ENCODE assay signal across 20 cellular contexts in genomic region chr14:95302667-95303066, GRCh38. TPM values are rescaled to one million over a fixed set of nuclear protein-coding genes. Genes with fewer than 3 reads are reported as not detected.
DNase-seq lines count a peak whose midpoint lies in the region; ATAC-seq and TF ChIP-seq lines count a peak whose summit lies in the region.
"Had no signal": no experiment of that assay in that cellular context is flagged by ENCODE, and none has a peak within 500 bp of the region (broad histone marks: within the 10 kb centered on the region; RNA-seq: fewer than 3 reads in every experiment).

No MANE protein-coding gene starts in this region.

- no peaks in the 10 kb centered on the region for H3K27me3 ChIP-seq in right lobe of liver
- H3K27me3 ChIP-seq: MG63 had no signal

- peak; percentile 37 to 53 (median 48) for ATAC-seq in right lobe of liver
- no peak for ATAC-seq in GM21390 (IDR thresholded peaks at IDR 0.05; ENCODE audit: unreplicated experiment)
- ATAC-seq: HCT116, PC-3 had no signal

- intact Hi-C loops in right lobe of liver (cut with DNase I): loop anchor here in 1 of 2 donors (10.0 kb wide), 1 partner anchor 78 kb away; no protein-coding TSS in a partner anchor

- TF ChIP-seq CTCF in right lobe of liver (IDR thresholded peaks at IDR 0.05): no peak

- peak; percentile 14 for TF ChIP-seq POLR2A in right lobe of liver (IDR thresholded peaks at IDR 0.05)

- H3K4me1 ChIP-seq in right lobe of liver: peaks cover 0 to 66% (median 26%) of the 10 kb centered on the region in 4 donors
- H3K4me1 ChIP-seq: Caco-2 had no signal

- 14% methylated on average over 2 of the region's 2 CpGs for WGBS in right lobe of liver (ENCODE audit: insufficient coverage, low coverage, low lambda C conversion rate, missing lambda C conversion rate)

- no peaks in the 10 kb centered on the region for H3K9me3 ChIP-seq in right lobe of liver
- H3K9me3 ChIP-seq: Caco-2, MG63 had no signal

- no peak overlapping the region for H3K4me3 ChIP-seq in right lobe of liver
- H3K4me3 ChIP-seq: MG63 had no signal

- DNase-seq in NCI-H526 treated with DMSO at 0.1 percent for 48 hours (lab: John Stamatoyannopoulos, UW) (peak; percentile 58), right lobe of liver (peak in 2 of 3 donors; percentile 70 to 81), substantia nigra (lab: John Stamatoyannopoulos, UW) (no peak), NCI-H187 treated with DMSO at 0.1 percent for 48 hours (lab: John Stamatoyannopoulos, UW) (no peak), NCI-H2107 (lab: John Stamatoyannopoulos, UW) (no peak), NCI-H748 treated with DMSO at 0.1 percent for 48 hours (lab: John Stamatoyannopoulos, UW) (no peak)
- DNase-seq: Caco-2; CD4-positive, alpha-beta memory T cell; DMS153; MG63; NCI-H1417 treated with DMSO at 0.1 percent for 48 hours; NCI-H1930; NCI-H2227 treated with DMSO at 0.1 percent for 48 hours; NCI-H510A; PC-3; Right ventricle myocardium superior; SW 1271 had no signal

- no peaks in the 10 kb centered on the region for H3K36me3 ChIP-seq in right lobe of liver
- H3K36me3 ChIP-seq: MG63 had no signal

- H3K27ac ChIP-seq in cingulate gyrus (ENCODE audit: low read depth, low read length): peak overlapping the region; percentile 78
- H3K27ac ChIP-seq in right lobe of liver: peak overlapping the region in 2 of 3 donors; percentile 95 to 98
- H3K27ac ChIP-seq in substantia nigra (ENCODE audit: low read depth, low read length, poor library complexity, severe bottlenecking): peak overlapping the region; percentile 96

RNA-seq across cellular contexts. Expression of gene CLMN, which starts 17.0 kb away (rescaled TPM):
- 10 to 100 TPM; 18.4 to 91.8 (median 47.8) TPM for total RNA-seq in right lobe of liver

Comparison
In these comparisons a context has a peak if more than half of its experiments do, and no peak if none do; other contexts are left out.
1. DNase-seq: peak in NCI-H526 treated with DMSO at 0.1 percent for 48 hours (single experiment) and right lobe of liver (2 of 3); none in substantia nigra (0 of 49), NCI-H187 treated with DMSO at 0.1 percent for 48 hours (single experiment), NCI-H2107 (single experiment) and NCI-H748 treated with DMSO at 0.1 percent for 48 hours (single experiment).
2. Peak in every context shown above with its lines, with median percentiles within 50 percentile points of each other: H3K27ac ChIP-seq.